9 cellular contexts compared by ENCODE assay signal in the genomic region with DNA sequence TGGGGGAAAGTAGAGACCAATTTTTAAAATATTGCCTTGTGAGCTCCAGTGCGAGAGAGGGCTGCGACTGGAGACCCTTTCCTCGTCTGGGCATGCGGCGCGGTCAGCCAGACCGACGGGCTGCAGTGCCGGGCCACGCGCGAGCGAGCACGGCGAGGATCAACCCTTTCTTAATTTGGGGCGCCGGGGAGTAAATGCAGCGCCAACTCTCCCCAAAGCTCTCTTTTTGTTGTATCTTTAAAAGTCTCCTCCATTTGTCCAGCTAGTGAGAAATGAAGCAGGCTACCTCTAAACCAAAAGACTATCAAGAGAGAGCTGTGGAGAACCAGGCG. TPM values are rescaled to one million over a fixed set of nuclear protein-coding genes. Genes with fewer than 3 reads are reported as not detected.
DNase-seq lines count a peak whose midpoint lies in the region; ATAC-seq, FAIRE-seq and TF ChIP-seq lines count a peak whose summit lies in the region.
"Had no signal": no experiment of that assay in that cellular context is flagged by ENCODE, and none has a peak within 500 bp of the region (broad histone marks: within the 10 kb centered on the region; RNA-seq: fewer than 3 reads in every experiment).

No MANE protein-coding gene starts in this region.

- TF ChIP-seq CTCF in breast epithelium (IDR thresholded peaks at IDR 0.05), result no peak
- no peak for TF ChIP-seq CTCF in MCF 10A (IDR thresholded peaks at IDR 0.05; ENCODE audit: unreplicated experiment)
- TF ChIP-seq CTCF in HepG2 (CRISPR knock-in tag; IDR thresholded peaks at IDR 0.05), result no peak
- no peak for TF ChIP-seq CTCF in upper lobe of left lung (IDR thresholded peaks at IDR 0.05)

- H3K9ac ChIP-seq in HepG2 (ENCODE audit: insufficient read depth, low read depth, low read length), result peak overlapping the region; percentile 69

- DNase-seq in breast epithelium (ENCODE audit: low spot score in 2 of 2), result no peak
- no peak for DNase-seq in MCF 10A (ENCODE audit: unreplicated experiment)
- DNase-seq in activated naive CD8-positive, alpha-beta T cell treated with anti-CD3 and anti-CD28 coated beads for 36 hours, result no peak
- DNase-seq in HepG2 (ENCODE audit: low spot score), result no peak
- DNase-seq in upper lobe of left lung, result peak in 1 of 2 donors; percentile 70
- DNase-seq in KBM-7, result no peak
- no peak for DNase-seq in amygdala (lab: John Stamatoyannopoulos, UW)
- DNase-seq: NCI-H446 had no signal

- BruUV-seq in MCF 10A (replicated peaks; lab: Mats Ljungman, UMichigan) (no TSS peak), HepG2 (replicated peaks; lab: Mats Ljungman, UMichigan) (no TSS peak)

- TF ChIP-seq RAD21 in HepG2 (CRISPR knock-in tag; IDR thresholded peaks at IDR 0.05), result no peak

- peaks cover 44% of the 10 kb centered on the region for H3K79me2 ChIP-seq in HepG2 (ENCODE audit: insufficient read depth, low read length)

- no peak for FAIRE-seq in HepG2 (lab: Jason Lieb, UNC)

- no peak overlapping the region for H3K4me3 Mint-ChIP-seq in MCF 10A (ENCODE audit: unreplicated experiment)
- peak overlapping the region; percentile 66 for H3K4me3 Mint-ChIP-seq in activated naive CD8-positive, alpha-beta T cell treated with anti-CD3 and anti-CD28 coated beads for 36 hours

- TF ChIP-seq EP300 in HepG2 (IDR thresholded peaks at IDR 0.05; ENCODE audit: low read depth in 2 of 2, low read length in 2 of 2), result no peak
- no peak for TF ChIP-seq EP300 in HepG2 (CRISPR knock-in tag; IDR thresholded peaks at IDR 0.05; ENCODE audit: borderline replicate concordance)
- no peak for TF ChIP-seq EP300 in upper lobe of left lung (IDR thresholded peaks at IDR 0.05)

- no peak for TF ChIP-seq POLR2A in breast epithelium (IDR thresholded peaks at IDR 0.05)
- TF ChIP-seq POLR2A in HepG2 (IDR thresholded peaks at IDR 0.05; ENCODE audit: insufficient read depth in 1 of 2, low read depth in 2 of 2, low read length in 2 of 2), result no peak
- no peak for TF ChIP-seq POLR2A in upper lobe of left lung (IDR thresholded peaks at IDR 0.05)

- no peaks in the 10 kb centered on the region for H3K36me3 Mint-ChIP-seq in MCF 10A (ENCODE audit: insufficient read depth, unreplicated experiment)
- H3K36me3 Mint-ChIP-seq in activated naive CD8-positive, alpha-beta T cell treated with anti-CD3 and anti-CD28 coated beads for 36 hours, result no peaks in the 10 kb centered on the region

- CTCF ChIA-PET in MCF 10A (lab: Yijun Ruan, JAX), result interaction anchor here (0.9 to 1.1 kb wide), 2 partner anchors 73 to 622 kb away, joined by 3 to 4 read pairs; no protein-coding TSS in a partner anchor
- CTCF ChIA-PET in HepG2 (lab: Yijun Ruan, JAX; ENCODE audit: low intra/inter-chr PET ratio, low total read pairs), result no interaction called here

- H3K4me3 ChIP-seq in breast epithelium (peak overlapping the region; percentile 49 to 68 (median 54)), HepG2 (replicated peaks in 1 of 3; ENCODE audit: insufficient read depth in 1 of 3, low read depth in 2 of 3, low read length in 3 of 3) (peak overlapping the region; percentile 75 to 79 (median 77)), upper lobe of left lung (peak overlapping the region in 3 of 4 donors; percentile 44 to 60 (median 54))

- H3K27me3 ChIP-seq in breast epithelium (peaks cover 11 to 100% of the 10 kb centered on the region in 2 donors), HepG2 (ENCODE audit: control insufficient read depth in 1 of 2, insufficient read depth in 2 of 2, low read length in 2 of 2) (peaks cover 0 to 13% of the 10 kb centered on the region in 2 experiments; a peak in 3 of 5 replicates), upper lobe of left lung (peaks cover 2 to 86% (median 50%) of the 10 kb centered on the region in 4 donors)

- no peaks in the 10 kb centered on the region for H3K27me3 Mint-ChIP-seq in MCF 10A (ENCODE audit: insufficient read depth, unreplicated experiment)
- peaks cover 97% of the 10 kb centered on the region for H3K27me3 Mint-ChIP-seq in activated naive CD8-positive, alpha-beta T cell treated with anti-CD3 and anti-CD28 coated beads for 36 hours

- H3K4me2 ChIP-seq in HepG2 (ENCODE audit: low read depth, low read length), result peak overlapping the region; percentile 96

- H3K9me3 ChIP-seq in breast epithelium, result no peaks in the 10 kb centered on the region
- no peaks in the 10 kb centered on the region for H3K9me3 ChIP-seq in HepG2 (ENCODE audit: low read length)
- H3K9me3 ChIP-seq in upper lobe of left lung, result no peaks in the 10 kb centered on the region

- H4K20me1 ChIP-seq in HepG2 (ENCODE audit: insufficient read depth, low read length), result no peaks in the 10 kb centered on the region

- 0 out of 3 replicates have a peak, but pooled peaks have one; percentile 0 for ATAC-seq in HepG2
- ATAC-seq in upper lobe of left lung (ENCODE audit: low FRiP score in 2 of 2), result no peak
- no peak for ATAC-seq in GM19324 (IDR thresholded peaks at IDR 0.05; ENCODE audit: low FRiP score, unreplicated experiment)

- H3K27ac Mint-ChIP-seq in MCF 10A (ENCODE audit: low read depth, unreplicated experiment), result no peak overlapping the region
- H3K27ac Mint-ChIP-seq in activated naive CD8-positive, alpha-beta T cell treated with anti-CD3 and anti-CD28 coated beads for 36 hours, result no peak overlapping the region

- no peak overlapping the region for H2AFZ ChIP-seq in HepG2 (ENCODE audit: low read length)

- no peaks in the 10 kb centered on the region for H3K36me3 ChIP-seq in breast epithelium
- no peaks in the 10 kb centered on the region for H3K36me3 ChIP-seq in HepG2 (replicated peaks in 1 of 2; ENCODE audit: control insufficient read depth in 1 of 2, insufficient read depth in 2 of 2, low read length in 2 of 2)
- H3K36me3 ChIP-seq in upper lobe of left lung, result no peaks in the 10 kb centered on the region

- H3K4me1 ChIP-seq in breast epithelium (peaks cover 4 to 7% of the 10 kb centered on the region in 2 donors), HepG2 (ENCODE audit: insufficient read depth, low read length) (peaks cover 51% of the 10 kb centered on the region), upper lobe of left lung (peaks cover 36 to 59% (median 43%) of the 10 kb centered on the region in 4 donors)

- POLR2A ChIA-PET in MCF 10A (lab: Yijun Ruan, JAX), result no interaction called here
- POLR2A ChIA-PET in HepG2 (lab: Yijun Ruan, JAX), result interaction anchor here (1.5 to 1.7 kb wide), 3 partner anchors 9 to 333 kb away, joined by 3 to 5 read pairs (median 5); a partner anchor contains a TSS

- H3K27ac ChIP-seq in breast epithelium (no peak overlapping the region), HepG2 (ENCODE audit: extremely low read length, insufficient read depth, low read length) (no peak overlapping the region), upper lobe of left lung (no peak overlapping the region)

- H3K9me3 Mint-ChIP-seq in MCF 10A (ENCODE audit: unreplicated experiment), result no peaks in the 10 kb centered on the region
- no peaks in the 10 kb centered on the region for H3K9me3 Mint-ChIP-seq in activated naive CD8-positive, alpha-beta T cell treated with anti-CD3 and anti-CD28 coated beads for 36 hours

- intact Hi-C loops in breast epithelium (cut with DNase I; ENCODE audit: low total_unique reads), result no loop called here
- intact Hi-C loops in MCF 10A (cut with micrococcal nuclease), result no loop called here
- intact Hi-C loops in HepG2 (cut with micrococcal nuclease; ENCODE audit: unreplicated experiment), result loop anchor here (1.0 to 5.0 kb wide), 5 partner anchors 9 to 379 kb away; a partner anchor contains a TSS

- in situ Hi-C loops in HepG2 (cut with HindIII; ENCODE audit: extremely low pct_ligation_motif_present, low pct_unique_long_range_greater_than_20kb) (no loop called here), KBM-7 (cut with MboI; ENCODE audit: low pct_unique_long_range_greater_than_20kb, low sequenced_read_pairs) (loop anchor here (25.0 kb wide), 2 partner anchors 339 to 589 kb away; a partner anchor contains a TSS)

- 5% methylated on average over 19 of the region's 19 CpGs for WGBS in HepG2 (ENCODE audit: low lambda C conversion rate)
- 19 to 26% methylated on average over 16 to 19 of the region's 19 CpGs for WGBS in upper lobe of left lung, 2 donors

- no peaks in the 10 kb centered on the region for H3K4me1 Mint-ChIP-seq in MCF 10A (ENCODE audit: insufficient read depth, unreplicated experiment)
- H3K4me1 Mint-ChIP-seq in activated naive CD8-positive, alpha-beta T cell treated with anti-CD3 and anti-CD28 coated beads for 36 hours, result peaks cover 51% of the 10 kb centered on the region

TF ChIP-seq in HepG2, 621 proteins besides CTCF, POLR2A, EP300 and RAD21 (continues in another document):
- TF ChIP-seq ZNF33A (CRISPR knock-in tag; IDR thresholded peaks at IDR 0.05; ENCODE audit: borderline replicate concordance), result no peak
- TF ChIP-seq ZKSCAN5 (CRISPR knock-in tag; IDR thresholded peaks at IDR 0.05), result no peak
- TF ChIP-seq ZNF550 (CRISPR knock-in tag; IDR thresholded peaks at IDR 0.05; ENCODE audit: borderline replicate concordance), result 0 out of 2 replicates have a peak, but pooled peaks have one; percentile 16

RNA-seq across cellular contexts. Expression of a gene that starts 1.5 kb away (rescaled TPM):
- total RNA-seq in breast epithelium, result 10 to 100 TPM in 1 of 3 donors, 1 to 10 TPM in 2; 2.6 to 14.9 (median 5.0) TPM
- total RNA-seq in MCF 10A (2022), result 0.29 and 0.33 TPM in 2 replicates
- not detected for total RNA-seq in activated naive CD8-positive, alpha-beta T cell treated with anti-CD3 and anti-CD28 coated beads for 36 hours
- total RNA-seq in HepG2 (2016; rRNA removed; fragmentation: Illumina TruSeq; extraction: Trizol), result 6.5 and 6.8 TPM in 2 replicates
- total RNA-seq in HepG2 (2016; cell fraction: cytosol; rRNA removed; fragmentation: Illumina TruSeq; extraction: Trizol; ENCODE audit: low read depth), result 2.6 and 3.0 TPM in 2 replicates
- total RNA-seq in HepG2 (2016; cell fraction: insoluble cytoplasmic fraction; rRNA removed; fragmentation: Illumina TruSeq; extraction: Trizol), result 5.9 and 6.3 TPM in 2 replicates
- total RNA-seq in HepG2 (2016; cell fraction: membrane; rRNA removed; fragmentation: Illumina TruSeq; extraction: Trizol), result 6.9 and 7.5 TPM in 2 replicates
- 4.9 and 6.0 TPM in 2 replicates for total RNA-seq in HepG2 (2016; cell fraction: nucleus; rRNA removed; fragmentation: Illumina TruSeq; extraction: Trizol)
- 1.3 and 1.7 TPM in 2 replicates for polyA plus RNA-seq in HepG2 (2011; rRNA removed)
- 1.2 and 1.8 TPM in 2 replicates for polyA plus RNA-seq in HepG2 (2011; cell fraction: cytosol; rRNA removed)
- polyA plus RNA-seq in HepG2 (2011; cell fraction: nucleus; rRNA removed), result 2.7 and 3.5 TPM in 2 replicates
- polyA plus RNA-seq in HepG2 (2012), result 3.0 and 3.1 TPM in 2 replicates
- 1.1 and 1.3 TPM in 2 replicates for polyA plus RNA-seq in HepG2 (2016; cell fraction: cytosol; fragmentation: Illumina TruSeq; extraction: Trizol; ENCODE audit: low read depth)
- 6.3 and 7.8 TPM in 2 replicates for polyA plus RNA-seq in HepG2 (2016; cell fraction: insoluble cytoplasmic fraction; fragmentation: Illumina TruSeq; extraction: Trizol; ENCODE audit: low read depth)
- polyA plus RNA-seq in HepG2 (2016; cell fraction: membrane; fragmentation: Illumina TruSeq; extraction: Trizol; ENCODE audit: low read depth), result 2.3 and 2.7 TPM in 2 replicates
- polyA plus RNA-seq in HepG2 (2016; cell fraction: nucleus; fragmentation: Illumina TruSeq; extraction: Trizol; ENCODE audit: insufficient read depth, low read depth), result 6.4 and 7.6 TPM in 2 replicates
- 1.5 and 4.6 TPM in 2 replicates for polyA minus RNA-seq in HepG2 (2011; rRNA and poly(A)+ RNA removed; ENCODE audit: low replicate concordance)
- 2.3 and 3.2 TPM in 2 replicates for polyA minus RNA-seq in HepG2 (2011; cell fraction: cytosol; rRNA and poly(A)+ RNA removed)
- polyA minus RNA-seq in HepG2 (2011; cell fraction: nucleus; rRNA and poly(A)+ RNA removed), result 7.1 and 8.3 TPM in 2 replicates
- total RNA-seq in upper lobe of left lung, result 1 to 10 TPM in 5 of 6 donors, under 1 TPM in 1; 0.17 to 8.9 (median 1.8) TPM
